22 cellular contexts compared by ENCODE assay signal in genomic region chr14:89141862-89142261, GRCh38.
"Had no signal": no experiment of that assay in that cellular context is flagged by ENCODE, and none has a peak within 500 bp of the region (broad histone marks: within the 10 kb centered on the region; RNA-seq: fewer than 3 reads in every experiment).

No MANE protein-coding gene starts in this region.

- DNase-seq: KBM-7; MG63; NCI-H1092; NCI-H1105 treated with DMSO at 0.1 percent for 48 hours; NCI-H1417 treated with DMSO at 0.1 percent for 48 hours; NCI-H146; NCI-H1694 treated with DMSO at 0.1 percent for 48 hours; NCI-H1930; NCI-H2081; NCI-H2107; NCI-H2227 treated with DMSO at 0.1 percent for 48 hours; NCI-H524 treated with DMSO at 0.1 percent for 48 hours; NCI-H69; NCI-H774; NK-92 treated with Interleukin-12 subunit alpha and Interleukin-12 subunit beta, amount 100 ng/mL, for 24 hours; PC-3; SHP77 treated with DMSO at 0.1 percent for 48 hours; SJCRH30 had no signal

- H3K4me1 ChIP-seq: SJCRH30 had no signal

- H3K36me3 ChIP-seq: MG63, SJCRH30 had no signal

- ATAC-seq: Panc1, PC-3, Right ventricle myocardium inferior, SK-N-SH treated with all-trans-retinoic acid at 6 μM for 48 hours had no signal

- H3K27ac ChIP-seq: RWPE1, SJCRH30 had no signal

- H3K9me3 ChIP-seq: MG63 had no signal

- H3K4me3 ChIP-seq: MG63, SJCRH30 had no signal

- H3K27me3 ChIP-seq: MG63, SJCRH30 had no signal
